Comparison of ENCODE assay signal across 24 cellular contexts in the genomic region with DNA sequence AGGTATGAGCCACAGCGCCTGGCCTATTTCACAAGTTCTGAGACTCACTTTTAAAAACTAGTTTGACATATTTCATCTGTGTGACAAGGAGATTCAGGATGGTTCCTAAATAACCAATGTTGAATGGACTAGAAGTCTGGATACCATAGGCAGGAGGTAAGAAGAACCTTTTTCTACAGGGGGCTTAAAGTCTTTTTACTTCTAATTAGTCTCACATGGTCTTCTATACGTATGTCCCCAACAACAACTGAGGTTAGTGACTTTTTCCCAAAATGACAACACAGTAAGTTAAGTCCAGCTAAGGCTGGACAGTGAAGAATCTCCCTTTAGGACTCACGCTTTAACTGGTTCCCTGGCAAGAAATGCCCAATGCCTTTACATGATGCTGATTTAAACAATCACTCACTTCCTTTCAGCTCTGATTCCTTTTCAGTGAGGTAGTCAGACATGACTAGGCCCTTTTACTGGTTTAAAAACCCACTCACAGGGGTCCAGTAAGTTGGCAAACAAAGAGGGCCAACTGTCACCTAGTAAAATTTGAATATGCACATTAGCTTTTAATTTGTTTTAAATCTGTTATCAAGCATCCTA. TPM values are rescaled to one million over a fixed set of nuclear protein-coding genes. Genes with fewer than 3 reads are reported as not detected.
DNase-seq lines count a peak whose midpoint lies in the region; ATAC-seq, FAIRE-seq and TF ChIP-seq lines count a peak whose summit lies in the region.
"Had no signal": no experiment of that assay in that cellular context is flagged by ENCODE, and none has a peak within 500 bp of the region (broad histone marks: within the 10 kb centered on the region; RNA-seq: fewer than 3 reads in every experiment).

No MANE protein-coding gene starts in this region.

- H3K9ac ChIP-seq in endothelial cell of umbilical vein (replicated peaks; ENCODE audit: extremely low read depth, insufficient read depth, low read length), result no peak overlapping the region

- intact Hi-C loops in endothelial cell of umbilical vein (cut with micrococcal nuclease), result loop anchor here (1.0 to 5.0 kb wide), 2 partner anchors 65 to 263 kb away; partner anchors contain the start of gene RRAGA

- H3K27ac ChIP-seq in SJSA1 (peak overlapping the region; percentile 34; the same call in 1 of the 2 replicates), endothelial cell of umbilical vein (ENCODE audit: insufficient read depth, low read depth, low read length) (peak overlapping the region; percentile 42)
- H3K27ac ChIP-seq: C4-2B had no signal

- H3K36me3 ChIP-seq in SJSA1 (peaks cover 22% of the 10 kb centered on the region), endothelial cell of umbilical vein (ENCODE audit: control insufficient read depth in 2 of 2, extremely low read depth in 1 of 2, insufficient read depth in 2 of 2, low read length in 2 of 2) (peaks cover 15 to 16% of the 10 kb centered on the region in 2 experiments)

- peak overlapping the region; percentile 51 for H3K27ac Mint-ChIP-seq in nephron progenitor cell

- no peak overlapping the region for H3K4me2 ChIP-seq in endothelial cell of umbilical vein (ENCODE audit: insufficient read depth, low read length)

- H3K4me3 ChIP-seq in SJSA1 (no peak overlapping the region), endothelial cell of umbilical vein (replicated peaks in 1 of 3; ENCODE audit: insufficient read depth in 1 of 3, low read depth in 1 of 3, low read length in 3 of 3) (no peak overlapping the region)
- H3K4me3 ChIP-seq: heart right ventricle, lung had no signal

- dilution Hi-C loops in endothelial cell of umbilical vein (cut with MboI; ENCODE audit: extremely low pct_ligation_motif_present, low sequenced_read_pairs), result no loop called here

- no peaks in the 10 kb centered on the region for H4K20me1 ChIP-seq in endothelial cell of umbilical vein (replicated peaks; ENCODE audit: control insufficient read depth, extremely low read depth, insufficient read depth, low read length)

- H2AFZ ChIP-seq in endothelial cell of umbilical vein (ENCODE audit: low read depth, low read length), result no peak overlapping the region

- no peak for FAIRE-seq in endothelial cell of umbilical vein (lab: Jason Lieb, UNC)
- FAIRE-seq: HTR-8/SVneo, urothelium cell line had no signal

- no peak for ATAC-seq in GM19397 (IDR thresholded peaks at IDR 0.05; ENCODE audit: unreplicated experiment)
- no peak for ATAC-seq in HG02938 (IDR thresholded peaks at IDR 0.05; ENCODE audit: unreplicated experiment)
- no peak for ATAC-seq in HG02884 (IDR thresholded peaks at IDR 0.05; ENCODE audit: unreplicated experiment)
- ATAC-seq in GM19023 (IDR thresholded peaks at IDR 0.05; ENCODE audit: unreplicated experiment), result no peak
- ATAC-seq: activated CD4-positive, CD25-positive, alpha-beta regulatory T cell treated with anti-CD3 and anti-CD28 coated beads, Interleukin-2, amount 50 U/mL, for 24 hours; heart right ventricle had no signal

- H3K36me3 Mint-ChIP-seq in nephron progenitor cell (ENCODE audit: low read depth), result peaks cover 58% of the 10 kb centered on the region

- no peaks in the 10 kb centered on the region for H3K27me3 ChIP-seq in SJSA1 (replicated peaks)
- no peaks in the 10 kb centered on the region for H3K27me3 ChIP-seq in endothelial cell of umbilical vein (ENCODE audit: control insufficient read depth in 2 of 2, insufficient read depth in 2 of 2, low read length in 2 of 2)
- H3K27me3 ChIP-seq: heart right ventricle had no signal

- TF ChIP-seq CTCF in endothelial cell of umbilical vein (IDR thresholded peaks at IDR 0.05; ENCODE audit: extremely low read depth in 1 of 2, insufficient read depth in 1 of 2, low read depth in 1 of 2, low read length in 2 of 2) (no peak), nephron progenitor cell (IDR thresholded peaks at IDR 0.05) (no peak)

- H3K4me1 Mint-ChIP-seq in nephron progenitor cell, result peaks cover 4% of the 10 kb centered on the region
- H3K4me1 Mint-ChIP-seq: immature natural killer cell had no signal

- DNase-seq in EL, result peak; percentile 54
- DNase-seq in SJSA1 (ENCODE audit: low read depth in 1 of 2, low spot score in 2 of 2), result no peak
- peak; percentile 34 for DNase-seq in endothelial cell of umbilical vein (ENCODE audit: low read depth, low spot score)
- DNase-seq in nephron progenitor cell, result no peak
- DNase-seq: ACHN; activated naive CD4-positive, alpha-beta T cell treated with anti-CD3 and anti-CD28 coated beads, Interleukin-2, amount 50 U/mL, for 16 hours; activated T-cell treated with anti-CD3 and anti-CD28 coated beads, Interleukin-2, amount 50 U/mL, for 48 hours; GDM1; heart right ventricle; immature natural killer cell; NCI-H1105 treated with DMSO at 0.1 percent for 48 hours; NCI-H510A treated with DMSO at 0.1 percent for 48 hours; NK-92 treated with Interleukin-12 subunit alpha and Interleukin-12 subunit beta, amount 100 ng/mL, for 24 hours; stimulated activated CD4-positive, alpha-beta T cell treated with anti-CD3 and anti-CD28 coated beads, Interleukin-12 subunit alpha, Interleukin-12 subunit beta, amount 100 ng/mL, for 4 hours; substantia nigra had no signal

- BruUV-seq in endothelial cell of umbilical vein (replicated peaks; lab: Mats Ljungman, UMichigan), result no TSS peak

- POLR2A ChIA-PET in endothelial cell of umbilical vein (lab: Charles Lee), result interaction anchor here (0.7 kb wide), 1 partner anchor 30 kb away, joined by 3 read pairs; no protein-coding TSS in a partner anchor

- H3K4me1 ChIP-seq in SJSA1 (replicated peaks) (no peaks in the 10 kb centered on the region; the same call in 1 of the 2 replicates), endothelial cell of umbilical vein (ENCODE audit: control insufficient read depth, extremely low read depth, insufficient read depth, low read length) (peaks cover 22% of the 10 kb centered on the region)

- H3K9me1 ChIP-seq in endothelial cell of umbilical vein (replicated peaks; ENCODE audit: control insufficient read depth, extremely low read depth, insufficient read depth, low read length), result no peaks in the 10 kb centered on the region

- no peaks in the 10 kb centered on the region for H3K9me3 ChIP-seq in SJSA1 (replicated peaks)
- no peaks in the 10 kb centered on the region for H3K9me3 ChIP-seq in endothelial cell of umbilical vein (replicated peaks; ENCODE audit: control insufficient read depth, insufficient read depth, low read length)
- H3K9me3 ChIP-seq: heart right ventricle had no signal

- H3K4me3 Mint-ChIP-seq in nephron progenitor cell, result no peak overlapping the region
- H3K4me3 Mint-ChIP-seq: immature natural killer cell had no signal

- no peaks in the 10 kb centered on the region for H3K79me2 ChIP-seq in endothelial cell of umbilical vein (ENCODE audit: control insufficient read depth, insufficient read depth, low read length)

- no peaks in the 10 kb centered on the region for H3K9me3 Mint-ChIP-seq in nephron progenitor cell
- H3K9me3 Mint-ChIP-seq: immature natural killer cell had no signal

- TF ChIP-seq POLR2A in endothelial cell of umbilical vein (IDR thresholded peaks at IDR 0.05; ENCODE audit: low read depth, low read length), result no peak

- CTCF ChIA-PET in endothelial cell of umbilical vein (lab: Charles Lee), result interaction anchor here (1.1 to 3.5 kb wide), 5 partner anchors 13 to 323 kb away, joined by 3 to 14 read pairs (median 3); no protein-coding TSS in a partner anchor

- H3K27me3 Mint-ChIP-seq in nephron progenitor cell (ENCODE audit: low read depth, poor library complexity), result peaks cover 4% of the 10 kb centered on the region

TF ChIP-seq in endothelial cell of umbilical vein, 7 proteins besides CTCF, POLR2A, EP300 and RAD21:
- peak; percentile 37 for TF ChIP-seq FOS (IDR thresholded peaks at IDR 0.05; ENCODE audit: borderline replicate concordance, insufficient read depth, low read length)
- TF ChIP-seq, protein P1, sequence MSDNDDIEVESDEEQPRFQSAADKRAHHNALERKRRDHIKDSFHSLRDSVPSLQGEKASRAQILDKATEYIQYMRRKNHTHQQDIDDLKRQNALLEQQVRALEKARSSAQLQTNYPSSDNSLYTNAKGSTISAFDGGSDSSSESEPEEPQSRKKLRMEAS (IDR thresholded peaks at IDR 0.05; ENCODE audit: insufficient read depth, insufficient read length), result no peak

RNA-seq across cellular contexts. Expression of gene HAUS6, which starts 12.1 kb away (rescaled TPM):
- 13.5 and 14.0 TPM in 2 replicates for total RNA-seq in SJSA1 (2014; rRNA removed; shearing (Covaris generic))
- 18.9 and 19.6 TPM in 2 replicates for total RNA-seq in endothelial cell of umbilical vein
- 3.5 and 4.5 TPM in 2 replicates for polyA plus RNA-seq in endothelial cell of umbilical vein
- polyA plus RNA-seq in endothelial cell of umbilical vein (2011; cell fraction: cytosol; rRNA removed), result 5.9 and 6.4 TPM in 2 replicates
- polyA plus RNA-seq in endothelial cell of umbilical vein (2011; cell fraction: nucleus; rRNA removed), result 10.1 and 13.1 TPM in 2 replicates
- 13.1 and 16.9 TPM in 2 replicates for polyA plus RNA-seq in endothelial cell of umbilical vein (2012)
- polyA minus RNA-seq in endothelial cell of umbilical vein, result 8.0 and 8.1 TPM in 2 replicates
- 17.8 TPM for polyA minus RNA-seq in endothelial cell of umbilical vein (2011; cell fraction: cytosol; rRNA and poly(A)+ RNA removed)
- polyA minus RNA-seq in endothelial cell of umbilical vein (2011; cell fraction: nucleus; rRNA and poly(A)+ RNA removed), result 8.1 and 10.0 TPM in 2 replicates

RNA-seq across cellular contexts. Expression of gene PLIN2, which starts 12.5 kb away (rescaled TPM):
- 24.2 and 27.6 TPM in 2 replicates for total RNA-seq in SJSA1 (2014; rRNA removed; shearing (Covaris generic))
- 44.7 and 45.5 TPM in 2 replicates for total RNA-seq in endothelial cell of umbilical vein
- polyA plus RNA-seq in endothelial cell of umbilical vein, result 76.8 and 95.0 TPM in 2 replicates
- 88.0 and 92.2 TPM in 2 replicates for polyA plus RNA-seq in endothelial cell of umbilical vein (2011; cell fraction: cytosol; rRNA removed)
- polyA plus RNA-seq in endothelial cell of umbilical vein (2011; cell fraction: nucleus; rRNA removed), result 45.9 and 46.6 TPM in 2 replicates
- polyA plus RNA-seq in endothelial cell of umbilical vein (2012), result 79.0 and 81.8 TPM in 2 replicates
- 118 and 123 TPM in 2 replicates for polyA minus RNA-seq in endothelial cell of umbilical vein
- 4.2 TPM for polyA minus RNA-seq in endothelial cell of umbilical vein (2011; cell fraction: cytosol; rRNA and poly(A)+ RNA removed)
- 27.9 and 36.1 TPM in 2 replicates for polyA minus RNA-seq in endothelial cell of umbilical vein (2011; cell fraction: nucleus; rRNA and poly(A)+ RNA removed)

Comparison
In these comparisons a context has a peak if more than half of its experiments do, and no peak if none do; other contexts are left out.
1. DNase-seq: peak in EL (single experiment) and endothelial cell of umbilical vein (single experiment); none in SJSA1 (0 of 2) and nephron progenitor cell (single experiment).